In the genomic region with DNA sequence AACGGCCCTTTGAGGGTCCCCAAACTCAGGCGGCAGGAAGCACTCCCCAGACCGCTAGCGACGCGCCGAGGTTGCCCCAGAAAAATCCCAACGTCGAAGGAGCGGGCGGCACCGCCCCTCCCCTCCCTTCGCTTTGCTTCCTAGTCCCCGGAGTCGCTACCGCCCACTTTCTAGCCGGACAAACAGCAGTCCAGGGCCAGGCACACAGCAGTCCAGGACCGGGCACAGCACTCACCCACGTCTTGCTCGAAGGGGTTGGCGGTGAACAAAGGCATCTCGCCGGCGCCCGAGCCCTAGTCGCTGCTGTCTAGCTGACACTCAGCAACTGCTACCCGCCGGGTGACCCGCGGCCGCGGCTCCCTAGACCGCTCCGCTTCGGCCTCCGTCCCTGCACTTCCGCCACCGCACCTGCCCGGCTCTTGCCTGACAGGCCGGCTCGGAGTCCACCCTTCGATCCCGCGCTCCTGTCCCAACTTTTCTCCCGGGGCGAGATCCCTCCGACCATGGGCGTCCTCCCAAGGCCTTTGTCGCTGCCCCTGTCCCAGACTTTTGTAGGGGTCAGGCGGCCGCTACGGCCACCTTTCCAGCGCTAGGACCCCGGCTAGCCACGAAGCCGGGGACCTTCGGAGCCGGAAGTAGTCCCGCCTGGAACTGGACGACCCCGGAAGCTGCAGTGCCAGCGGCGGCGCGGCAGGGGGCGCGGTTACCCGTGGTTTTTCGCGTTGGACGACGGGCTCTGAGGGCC, we compare ENCODE assay signal across 8 cellular contexts. TPM values are rescaled to one million over a fixed set of nuclear protein-coding genes. Genes with fewer than 3 reads are reported as not detected.
DNase-seq lines count a peak whose midpoint lies in the region; ATAC-seq and TF ChIP-seq lines count a peak whose summit lies in the region.

A gene (minus strand): TSS at position 396 of the 745 bp plus-strand sequence. CDS start 121 bp downstream, at position 275.

- H3K27me3 Mint-ChIP-seq in CD14-positive monocyte (ENCODE audit: low read depth in 3 of 3) = peaks cover 0 to 3% (median 2%) of the 10 kb centered on the region in 3 donors
- H3K27me3 Mint-ChIP-seq in activated CD4-positive, alpha-beta T cell treated with anti-CD3 and anti-CD28 coated beads, Interleukin-2, amount 10 ng/mL, durations not matched to agents 7 days and 5 days = no peaks in the 10 kb centered on the region

- peak within 1 kb of the TSS; percentile 99 to 100 (median 100) for H3K27ac Mint-ChIP-seq in CD14-positive monocyte
- peak within 1 kb of the TSS; percentile 100 for H3K27ac Mint-ChIP-seq in activated CD4-positive, alpha-beta T cell treated with anti-CD3 and anti-CD28 coated beads, Interleukin-2, amount 10 ng/mL, durations not matched to agents 7 days and 5 days

- peaks cover 0 to 6% (median 0%) of the 10 kb centered on the region in 7 donors for H3K9me3 Mint-ChIP-seq in CD14-positive monocyte
- H3K9me3 Mint-ChIP-seq in activated CD4-positive, alpha-beta T cell treated with anti-CD3 and anti-CD28 coated beads, Interleukin-2, amount 10 ng/mL, durations not matched to agents 7 days and 5 days = no peaks in the 10 kb centered on the region

- DNase-seq in CD14-positive monocyte (ENCODE audit: low spot score) (peak; percentile 92), NCI-H526 (lab: John Stamatoyannopoulos, UW) (peak; percentile 86 to 95), cortex of kidney (lab: John Stamatoyannopoulos, UW) (peak; percentile 26), left kidney (ENCODE audit: low read depth, low spot score) (peak; percentile 97)
- peak; percentile 92 for DNase-seq in activated CD4-positive, alpha-beta T cell treated with anti-CD3 and anti-CD28 coated beads, Interleukin-2, amount 10 ng/mL, durations not matched to agents 7 days and 5 days
- DNase-seq in stimulated activated CD4-positive, alpha-beta T cell treated with anti-CD3 and anti-CD28 coated beads, Interleukin-2, amount 100 ng/mL, for 24 hours = peak; percentile 94 to 95

- intact Hi-C loops in CD14-positive monocyte (cut with micrococcal nuclease) = loop anchor here (5.0 to 10.0 kb wide), 3 partner anchors 141 to 462 kb away; no protein-coding TSS in a partner anchor

- CTCF ChIA-PET in activated CD4-positive, alpha-beta T cell treated with anti-CD3 and anti-CD28 coated beads, Interleukin-2, amount 10 ng/mL, durations not matched to agents 7 days and 5 days (lab: Charles Lee) = interaction anchor here (0.5 to 2.2 kb wide), 22 partner anchors 8 to 757 kb away, joined by 3 to 18 read pairs (median 4); a partner anchor contains a TSS

- peak; percentile 91 for ATAC-seq in GM19324 (IDR thresholded peaks at IDR 0.05; ENCODE audit: low FRiP score, unreplicated experiment)
- ATAC-seq in HG03469 (IDR thresholded peaks at IDR 0.05; ENCODE audit: unreplicated experiment) = peak; percentile 68

- H3K4me3 Mint-ChIP-seq in CD14-positive monocyte = peak within 1 kb of the TSS; percentile 93 to 96
- peak within 1 kb of the TSS; percentile 97 for H3K4me3 Mint-ChIP-seq in activated CD4-positive, alpha-beta T cell treated with anti-CD3 and anti-CD28 coated beads, Interleukin-2, amount 10 ng/mL, durations not matched to agents 7 days and 5 days

- peaks cover 37% of the 10 kb centered on the region for H3K4me1 Mint-ChIP-seq in CD14-positive monocyte
- peaks cover 34% of the 10 kb centered on the region for H3K4me1 Mint-ChIP-seq in activated CD4-positive, alpha-beta T cell treated with anti-CD3 and anti-CD28 coated beads, Interleukin-2, amount 10 ng/mL, durations not matched to agents 7 days and 5 days

- POLR2A ChIA-PET in activated CD4-positive, alpha-beta T cell treated with anti-CD3 and anti-CD28 coated beads, Interleukin-2, amount 10 ng/mL, durations not matched to agents 7 days and 5 days (lab: Charles Lee) = interaction anchor here (0.6 kb wide), 2 partner anchors 324 to 454 kb away, joined by 3 read pairs; no protein-coding TSS in a partner anchor

- peak; percentile 95 for TF ChIP-seq CTCF in CD14-positive monocyte (IDR thresholded peaks at IDR 0.05)

- peaks cover 0 to 9% of the 10 kb centered on the region in 2 donors for H3K36me3 Mint-ChIP-seq in CD14-positive monocyte
- peaks cover 6% of the 10 kb centered on the region for H3K36me3 Mint-ChIP-seq in activated CD4-positive, alpha-beta T cell treated with anti-CD3 and anti-CD28 coated beads, Interleukin-2, amount 10 ng/mL, durations not matched to agents 7 days and 5 days (ENCODE audit: low read depth)

RNA-seq across cellular contexts. Expression of the gene that starts here (rescaled TPM):
- polyA plus RNA-seq in CD14-positive monocyte = 10 to 100 TPM in 1 of 2 donors, 1 to 10 TPM in 1; 6.9 to 12.6 TPM
- total RNA-seq in activated CD4-positive, alpha-beta T cell treated with anti-CD3 and anti-CD28 coated beads, Interleukin-2, amount 10 ng/mL, durations not matched to agents 7 days and 5 days = 10 to 100 TPM; 16.5 to 20.1 TPM

Comparison
In these comparisons a context has a peak if more than half of its experiments do, and no peak if none do; other contexts are left out.
1. Peak in every context shown above with its lines: DNase-seq and ATAC-seq.
2. DNase-seq: peak in every context shown above with its lines; median percentile 97 in left kidney; 94 in stimulated activated CD4-positive, alpha-beta T cell treated with anti-CD3 and anti-CD28 coated beads, Interleukin-2, amount 100 ng/mL, for 24 hours; 92 in CD14-positive monocyte; 92 in activated CD4-positive, alpha-beta T cell treated with anti-CD3 and anti-CD28 coated beads, Interleukin-2, amount 10 ng/mL, durations not matched to agents 7 days and 5 days; 90 in NCI-H526; 26 in cortex of kidney.